ENCODE assay signal across 1 cellular context in genomic region chr2:227311861-227312506, GRCh38.
TF ChIP-seq lines count a peak whose summit lies in the region.

No MANE protein-coding gene starts in this region.

TF ChIP-seq in HepG2, 621 proteins besides CTCF, POLR2A, EP300 and RAD21 (continued from another document and continues in another):
- TF ChIP-seq, protein P1, sequence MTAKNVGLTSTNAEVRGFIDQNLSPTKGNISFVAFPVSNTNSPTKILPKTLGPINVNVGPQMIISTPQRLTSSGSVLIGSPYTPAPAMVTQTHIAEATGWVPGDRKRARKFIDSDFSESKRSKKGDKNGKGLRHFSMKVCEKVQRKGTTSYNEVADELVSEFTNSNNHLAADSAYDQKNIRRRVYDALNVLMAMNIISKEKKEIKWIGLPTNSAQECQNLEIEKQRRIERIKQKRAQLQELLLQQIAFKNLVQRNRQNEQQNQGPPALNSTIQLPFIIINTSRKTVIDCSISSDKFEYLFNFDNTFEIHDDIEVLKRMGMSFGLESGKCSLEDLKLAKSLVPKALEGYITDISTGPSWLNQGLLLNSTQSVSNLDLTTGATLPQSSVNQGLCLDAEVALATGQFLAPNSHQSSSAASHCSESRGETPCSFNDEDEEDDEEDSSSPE (CRISPR knock-in tag; IDR thresholded peaks at IDR 0.05): no peak
- TF ChIP-seq FOXA1 (IDR thresholded peaks at IDR 0.05) (no peak), FOXA1 (CRISPR knock-in tag; IDR thresholded peaks at IDR 0.05) (0 out of 2 replicates have a peak, but pooled peaks have one; percentile 14), CHD4 (IDR thresholded peaks at IDR 0.05; ENCODE audit: borderline replicate concordance, low read length) (0 out of 2 replicates have a peak, but pooled peaks have one; percentile 17), ZFP90 (CRISPR knock-in tag; IDR thresholded peaks at IDR 0.05; ENCODE audit: borderline replicate concordance) (no peak), ZNF362 (CRISPR knock-in tag; IDR thresholded peaks at IDR 0.05; ENCODE audit: borderline replicate concordance) (no peak), ZSCAN12 (CRISPR knock-in tag; IDR thresholded peaks at IDR 0.05) (no peak), KDM5B (CRISPR knock-in tag; IDR thresholded peaks at IDR 0.05; ENCODE audit: borderline replicate concordance) (no peak), RORA (CRISPR knock-in tag; IDR thresholded peaks at IDR 0.05) (no peak), CREBL2 (CRISPR knock-in tag; IDR thresholded peaks at IDR 0.05; ENCODE audit: borderline replicate concordance) (no peak), DRAP1 (CRISPR knock-in tag; IDR thresholded peaks at IDR 0.05) (no peak), CREB1 (IDR thresholded peaks at IDR 0.05) (no peak), CREB1 (CRISPR knock-in tag; IDR thresholded peaks at IDR 0.05) (0 out of 2 replicates have a peak, but pooled peaks have one; percentile 35), ZFYVE20 (CRISPR knock-in tag; IDR thresholded peaks at IDR 0.05; ENCODE audit: borderline replicate concordance, low read depth) (no peak), ZBTB46 (CRISPR knock-in tag; IDR thresholded peaks at IDR 0.05; ENCODE audit: borderline replicate concordance) (no peak), SRY (CRISPR knock-in tag; IDR thresholded peaks at IDR 0.05) (no peak), ZNF574 (CRISPR knock-in tag; IDR thresholded peaks at IDR 0.05) (no peak), MTA1 (CRISPR knock-in tag; IDR thresholded peaks at IDR 0.05; ENCODE audit: borderline replicate concordance) (no peak), HNRNPH1 (optimal IDR thresholded peaks at IDR 0.05; ENCODE audit: low read depth, low read length) (no peak), RBFOX2 (IDR thresholded peaks at IDR 0.05; ENCODE audit: low read depth, low read length) (no peak), USF2 (IDR thresholded peaks at IDR 0.05; ENCODE audit: low read depth, low read length) (no peak), USF2 (CRISPR knock-in tag; IDR thresholded peaks at IDR 0.05; ENCODE audit: borderline replicate concordance) (no peak), ZSCAN31 (CRISPR knock-in tag; IDR thresholded peaks at IDR 0.05; ENCODE audit: low read depth) (no peak), TAF15 (IDR thresholded peaks at IDR 0.05; ENCODE audit: low read depth, low read length, poor library complexity, severe bottlenecking) (no peak), SIX1 (CRISPR knock-in tag; IDR thresholded peaks at IDR 0.05; ENCODE audit: borderline replicate concordance) (peak; percentile 36), REXO4 (CRISPR knock-in tag; IDR thresholded peaks at IDR 0.05; ENCODE audit: borderline replicate concordance) (no peak), MLLT10 (CRISPR knock-in tag; IDR thresholded peaks at IDR 0.05) (no peak), ZFAT (CRISPR knock-in tag; conservative IDR thresholded peaks at IDR 0.05) (no peak), PCBP1 (IDR thresholded peaks at IDR 0.05; ENCODE audit: borderline replicate concordance, low read depth, low read length) (no peak), ZBTB42 (CRISPR knock-in tag; IDR thresholded peaks at IDR 0.05) (no peak), NFRKB (IDR thresholded peaks at IDR 0.05) (no peak), ZNF777 (CRISPR knock-in tag; IDR thresholded peaks at IDR 0.05) (no peak), MIXL1 (CRISPR knock-in tag; IDR thresholded peaks at IDR 0.05) (0 out of 2 replicates have a peak, but pooled peaks have one; percentile 29)
- TF ChIP-seq, protein P2, sequence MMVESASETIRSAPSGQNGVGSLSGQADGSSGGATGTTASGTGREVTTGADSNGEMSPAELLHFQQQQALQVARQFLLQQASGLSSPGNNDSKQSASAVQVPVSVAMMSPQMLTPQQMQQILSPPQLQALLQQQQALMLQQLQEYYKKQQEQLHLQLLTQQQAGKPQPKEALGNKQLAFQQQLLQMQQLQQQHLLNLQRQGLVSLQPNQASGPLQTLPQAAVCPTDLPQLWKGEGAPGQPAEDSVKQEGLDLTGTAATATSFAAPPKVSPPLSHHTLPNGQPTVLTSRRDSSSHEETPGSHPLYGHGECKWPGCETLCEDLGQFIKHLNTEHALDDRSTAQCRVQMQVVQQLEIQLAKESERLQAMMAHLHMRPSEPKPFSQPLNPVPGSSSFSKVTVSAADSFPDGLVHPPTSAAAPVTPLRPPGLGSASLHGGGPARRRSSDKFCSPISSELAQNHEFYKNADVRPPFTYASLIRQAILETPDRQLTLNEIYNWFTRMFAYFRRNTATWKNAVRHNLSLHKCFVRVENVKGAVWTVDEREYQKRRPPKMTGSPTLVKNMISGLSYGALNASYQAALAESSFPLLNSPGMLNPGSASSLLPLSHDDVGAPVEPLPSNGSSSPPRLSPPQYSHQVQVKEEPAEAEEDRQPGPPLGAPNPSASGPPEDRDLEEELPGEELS (CRISPR knock-in tag; IDR thresholded peaks at IDR 0.05): peak; percentile 47
- TF ChIP-seq, protein P3, sequence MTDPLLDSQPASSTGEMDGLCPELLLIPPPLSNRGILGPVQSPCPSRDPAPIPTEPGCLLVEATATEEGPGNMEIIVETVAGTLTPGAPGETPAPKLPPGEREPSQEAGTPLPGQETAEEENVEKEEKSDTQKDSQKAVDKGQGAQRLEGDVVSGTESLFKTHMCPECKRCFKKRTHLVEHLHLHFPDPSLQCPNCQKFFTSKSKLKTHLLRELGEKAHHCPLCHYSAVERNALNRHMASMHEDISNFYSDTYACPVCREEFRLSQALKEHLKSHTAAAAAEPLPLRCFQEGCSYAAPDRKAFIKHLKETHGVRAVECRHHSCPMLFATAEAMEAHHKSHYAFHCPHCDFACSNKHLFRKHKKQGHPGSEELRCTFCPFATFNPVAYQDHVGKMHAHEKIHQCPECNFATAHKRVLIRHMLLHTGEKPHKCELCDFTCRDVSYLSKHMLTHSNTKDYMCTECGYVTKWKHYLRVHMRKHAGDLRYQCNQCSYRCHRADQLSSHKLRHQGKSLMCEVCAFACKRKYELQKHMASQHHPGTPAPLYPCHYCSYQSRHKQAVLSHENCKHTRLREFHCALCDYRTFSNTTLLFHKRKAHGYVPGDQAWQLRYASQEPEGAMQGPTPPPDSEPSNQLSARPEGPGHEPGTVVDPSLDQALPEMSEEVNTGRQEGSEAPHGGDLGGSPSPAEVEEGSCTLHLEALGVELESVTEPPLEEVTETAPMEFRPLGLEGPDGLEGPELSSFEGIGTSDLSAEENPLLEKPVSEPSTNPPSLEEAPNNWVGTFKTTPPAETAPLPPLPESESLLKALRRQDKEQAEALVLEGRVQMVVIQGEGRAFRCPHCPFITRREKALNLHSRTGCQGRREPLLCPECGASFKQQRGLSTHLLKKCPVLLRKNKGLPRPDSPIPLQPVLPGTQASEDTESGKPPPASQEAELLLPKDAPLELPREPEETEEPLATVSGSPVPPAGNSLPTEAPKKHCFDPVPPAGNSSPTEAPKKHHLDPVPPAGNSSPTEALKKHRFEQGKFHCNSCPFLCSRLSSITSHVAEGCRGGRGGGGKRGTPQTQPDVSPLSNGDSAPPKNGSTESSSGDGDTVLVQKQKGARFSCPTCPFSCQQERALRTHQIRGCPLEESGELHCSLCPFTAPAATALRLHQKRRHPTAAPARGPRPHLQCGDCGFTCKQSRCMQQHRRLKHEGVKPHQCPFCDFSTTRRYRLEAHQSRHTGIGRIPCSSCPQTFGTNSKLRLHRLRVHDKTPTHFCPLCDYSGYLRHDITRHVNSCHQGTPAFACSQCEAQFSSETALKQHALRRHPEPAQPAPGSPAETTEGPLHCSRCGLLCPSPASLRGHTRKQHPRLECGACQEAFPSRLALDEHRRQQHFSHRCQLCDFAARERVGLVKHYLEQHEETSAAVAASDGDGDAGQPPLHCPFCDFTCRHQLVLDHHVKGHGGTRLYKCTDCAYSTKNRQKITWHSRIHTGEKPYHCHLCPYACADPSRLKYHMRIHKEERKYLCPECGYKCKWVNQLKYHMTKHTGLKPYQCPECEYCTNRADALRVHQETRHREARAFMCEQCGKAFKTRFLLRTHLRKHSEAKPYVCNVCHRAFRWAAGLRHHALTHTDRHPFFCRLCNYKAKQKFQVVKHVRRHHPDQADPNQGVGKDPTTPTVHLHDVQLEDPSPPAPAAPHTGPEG (CRISPR knock-in tag; IDR thresholded peaks at IDR 0.05): no peak
